In the genomic region with DNA sequence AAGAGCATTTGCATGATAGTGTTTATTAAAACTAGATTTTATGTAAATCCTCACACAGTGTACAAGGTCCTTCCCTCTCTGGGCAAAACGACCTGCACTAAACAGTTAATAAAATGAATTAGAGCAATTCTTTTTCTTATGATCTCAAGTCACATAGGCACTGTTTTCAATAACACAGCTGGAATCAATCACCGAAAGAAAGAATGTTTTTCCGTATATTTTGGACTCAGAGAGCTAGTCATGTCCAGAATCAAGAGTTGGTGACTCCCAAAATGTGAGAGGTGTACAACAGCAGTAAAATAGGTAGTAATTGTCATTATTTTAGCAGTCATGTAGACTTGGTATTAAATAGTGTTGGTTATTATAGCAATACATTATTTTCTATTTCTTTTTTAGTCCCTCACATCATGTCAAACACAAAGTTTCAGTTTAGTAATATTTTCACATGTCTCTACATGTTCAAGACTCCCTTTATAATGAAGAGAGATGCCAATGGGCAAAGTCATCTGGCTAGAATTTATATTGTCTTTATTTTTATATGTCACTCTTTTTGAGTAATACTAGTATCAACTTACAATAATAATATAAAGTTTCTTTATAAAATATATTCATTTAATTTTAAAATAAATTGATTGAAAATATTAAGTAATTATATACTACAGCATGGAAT, we compare ENCODE assay signal across 23 cellular contexts.
DNase-seq lines count a peak whose midpoint lies in the region; TF ChIP-seq lines count a peak whose summit lies in the region.
"Had no signal": no experiment of that assay in that cellular context is flagged by ENCODE, and none has a peak within 500 bp of the region (broad histone marks: within the 10 kb centered on the region; RNA-seq: fewer than 3 reads in every experiment).

No MANE protein-coding gene starts in this region.

- H4K8ac ChIP-seq in mesenchymal stem cell (ENCODE audit: low read length), result no peak overlapping the region
- no peak overlapping the region for H4K8ac ChIP-seq in mesendoderm (ENCODE audit: low read depth, low read length)

- H3K36me3 ChIP-seq in adipocyte (ENCODE audit: control insufficient read depth, insufficient read depth, low read length, severe bottlenecking) (no peaks in the 10 kb centered on the region), mesenchymal stem cell (ENCODE audit: control insufficient read depth in 1 of 2, insufficient read depth in 2 of 2, low read depth in 1 of 2, low read length in 2 of 2) (no peaks in the 10 kb centered on the region), mesendoderm (ENCODE audit: control insufficient read depth, insufficient read depth, low read length) (no peaks in the 10 kb centered on the region)
- H3K36me3 ChIP-seq: MG63 had no signal

- TF ChIP-seq CTCF in fibroblast of mammary gland (conservative IDR thresholded peaks at IDR 0.05; ENCODE audit: control insufficient read depth, insufficient read depth, low read depth, low read length), result no peak

- no peak overlapping the region for H3K23ac ChIP-seq in mesenchymal stem cell (ENCODE audit: low read length in 2 of 2)
- H3K23ac ChIP-seq in mesendoderm (ENCODE audit: low read length), result no peak overlapping the region

- peak; percentile 13 for DNase-seq in NCI-H526 treated with DMSO at 0.1 percent for 48 hours (lab: John Stamatoyannopoulos, UW)
- DNase-seq in NCI-H526 (lab: John Stamatoyannopoulos, UW), result no peak
- DNase-seq in adipocyte (ENCODE audit: low read depth), result peak; percentile 46
- DNase-seq in fibroblast of mammary gland (ENCODE audit: low read depth), result peak; percentile 26
- no peak for DNase-seq in mesenchymal stem cell
- DNase-seq in D341Med (ENCODE audit: low spot score), result no peak
- DNase-seq in activated naive CD4-positive, alpha-beta T cell (lab: John Stamatoyannopoulos, UW), result no peak
- DNase-seq in mesendoderm, result no peak
- DNase-seq: DMS53, GF-D8, GM23248, H9, Kasumi-1, MG63, NCI-H1417, NCI-H1694 treated with DMSO at 0.1 percent for 48 hours, NCI-H2081 treated with DMSO at 0.1 percent for 48 hours, NCI-H2171 treated with DMSO at 0.1 percent for 48 hours, NCI-H524 treated with DMSO at 0.1 percent for 48 hours, OCI-M1, Right ventricle myocardium superior had no signal

- no peaks in the 10 kb centered on the region for H3K79me2 ChIP-seq in mesendoderm (ENCODE audit: control insufficient read depth, insufficient read depth, low read length)

- no peak overlapping the region for H3K4me3 ChIP-seq in adipocyte (ENCODE audit: low read length)
- H3K4me3 ChIP-seq in fibroblast of mammary gland (ENCODE audit: control insufficient read depth, low read depth, low read length), result no peak overlapping the region
- H3K4me3 ChIP-seq in mesenchymal stem cell (ENCODE audit: insufficient read depth in 1 of 2, low read depth in 1 of 2, low read length in 2 of 2), result no peak overlapping the region
- no peak overlapping the region for H3K4me3 ChIP-seq in mesendoderm (ENCODE audit: low read length)
- H3K4me3 ChIP-seq: GM23248, MG63 had no signal

- no peak overlapping the region for H3K27ac ChIP-seq in mesenchymal stem cell (ENCODE audit: low read length, poor library complexity, severe bottlenecking)
- no peak overlapping the region for H3K27ac ChIP-seq in mesendoderm (ENCODE audit: low read depth, low read length)
- H3K27ac ChIP-seq: 22Rv1, C4-2B, GM23248 had no signal

- H3K4me2 ChIP-seq in mesenchymal stem cell (ENCODE audit: low read length, poor library complexity, severe bottlenecking) (no peak overlapping the region), mesendoderm (ENCODE audit: low read length) (no peak overlapping the region)

- H2BK15ac ChIP-seq in mesenchymal stem cell (ENCODE audit: low read depth, poor library complexity, severe bottlenecking) (no peak overlapping the region), mesendoderm (replicated peaks; ENCODE audit: low read depth) (no peak overlapping the region)

- WGBS in mesenchymal stem cell, result 83% methylated on average over 3 of the region's 3 CpGs
- no CpG with 5 or more reads among the region's 3 CpGs for WGBS in mesendoderm (ENCODE audit: extremely low coverage, insufficient coverage, low lambda C conversion rate)

- H2AFZ ChIP-seq in mesenchymal stem cell (ENCODE audit: low read depth, low read length), result no peak overlapping the region
- H2AFZ ChIP-seq: GM23248 had no signal

- H3K9me3 ChIP-seq in adipocyte (ENCODE audit: control insufficient read depth, low read length) (no peaks in the 10 kb centered on the region), mesenchymal stem cell (ENCODE audit: control insufficient read depth, low read length) (no peaks in the 10 kb centered on the region)
- H3K9me3 ChIP-seq: MG63 had no signal

- no peak overlapping the region for H2BK5ac ChIP-seq in mesenchymal stem cell (ENCODE audit: low read depth, low read length, poor library complexity, severe bottlenecking)
- H2BK5ac ChIP-seq in mesendoderm (ENCODE audit: low read length), result no peak overlapping the region

- H2BK12ac ChIP-seq in mesenchymal stem cell (ENCODE audit: low read length in 2 of 2), result no peak overlapping the region

- H2BK120ac ChIP-seq in mesenchymal stem cell (ENCODE audit: low read depth, low read length) (no peak overlapping the region), mesendoderm (ENCODE audit: low read depth, low read length) (no peak overlapping the region)

- no peak overlapping the region for H4K5ac ChIP-seq in mesendoderm (ENCODE audit: low read length)

- H3K27me3 ChIP-seq in adipocyte (replicated peaks; ENCODE audit: control insufficient read depth, insufficient read depth, low read length), result no peaks in the 10 kb centered on the region
- H3K27me3 ChIP-seq in mesenchymal stem cell (ENCODE audit: control insufficient read depth in 1 of 2, insufficient read depth in 1 of 2, low read length in 2 of 2), result no peaks in the 10 kb centered on the region
- H3K27me3 ChIP-seq in mesendoderm (ENCODE audit: insufficient read depth, low read length, poor library complexity), result no peaks in the 10 kb centered on the region
- H3K27me3 ChIP-seq: MG63 had no signal

- H3K9ac ChIP-seq in adipocyte (ENCODE audit: low read length) (no peak overlapping the region), mesenchymal stem cell (ENCODE audit: low read length) (peak overlapping the region; percentile 19), mesendoderm (ENCODE audit: low read length) (no peak overlapping the region)
- H3K9ac ChIP-seq: GM23248 had no signal

- no peak overlapping the region for H4K91ac ChIP-seq in mesenchymal stem cell (ENCODE audit: low read length)

- no peaks in the 10 kb centered on the region for H3K79me1 ChIP-seq in mesenchymal stem cell (replicated peaks; ENCODE audit: low read length, poor library complexity, severe bottlenecking)
- H3K79me1 ChIP-seq in mesendoderm (ENCODE audit: low read length), result no peaks in the 10 kb centered on the region

- no peak overlapping the region for H2AK5ac ChIP-seq in mesenchymal stem cell (ENCODE audit: low read length, severe bottlenecking)
- H2AK5ac ChIP-seq in mesendoderm (ENCODE audit: low read length), result no peak overlapping the region

- H3K4me1 ChIP-seq in adipocyte (ENCODE audit: control insufficient read depth, insufficient read depth, low read length), result no peaks in the 10 kb centered on the region
- H3K4me1 ChIP-seq in mesenchymal stem cell (ENCODE audit: control insufficient read depth, insufficient read depth, low read depth, low read length), result no peaks in the 10 kb centered on the region
- H3K4me1 ChIP-seq in mesendoderm (ENCODE audit: control insufficient read depth, low read depth, low read length), result no peaks in the 10 kb centered on the region

- H3K4ac ChIP-seq in mesenchymal stem cell (ENCODE audit: low read depth in 1 of 2, low read length in 2 of 2), result no peak overlapping the region
- no peak overlapping the region for H3K4ac ChIP-seq in mesendoderm (ENCODE audit: low read depth, low read length)

- H3K18ac ChIP-seq in mesenchymal stem cell (ENCODE audit: low read depth in 1 of 2, low read length in 2 of 2) (no peak overlapping the region), mesendoderm (ENCODE audit: low read length) (no peak overlapping the region)

- H3K56ac ChIP-seq in mesendoderm (ENCODE audit: low read length), result no peak overlapping the region

- no peak overlapping the region for H3K14ac ChIP-seq in mesenchymal stem cell (ENCODE audit: low read length in 2 of 2)

Comparison
In these comparisons a context has a peak if more than half of its experiments do, and no peak if none do; other contexts are left out.
1. DNase-seq: peak in NCI-H526 treated with DMSO at 0.1 percent for 48 hours (single experiment), adipocyte (single experiment) and fibroblast of mammary gland (single experiment); none in NCI-H526 (0 of 2), mesenchymal stem cell (single experiment), D341Med (single experiment), activated naive CD4-positive, alpha-beta T cell (0 of 4) and mesendoderm (single experiment).